ENCODE assay signal across 1 cellular context in the genomic region with DNA sequence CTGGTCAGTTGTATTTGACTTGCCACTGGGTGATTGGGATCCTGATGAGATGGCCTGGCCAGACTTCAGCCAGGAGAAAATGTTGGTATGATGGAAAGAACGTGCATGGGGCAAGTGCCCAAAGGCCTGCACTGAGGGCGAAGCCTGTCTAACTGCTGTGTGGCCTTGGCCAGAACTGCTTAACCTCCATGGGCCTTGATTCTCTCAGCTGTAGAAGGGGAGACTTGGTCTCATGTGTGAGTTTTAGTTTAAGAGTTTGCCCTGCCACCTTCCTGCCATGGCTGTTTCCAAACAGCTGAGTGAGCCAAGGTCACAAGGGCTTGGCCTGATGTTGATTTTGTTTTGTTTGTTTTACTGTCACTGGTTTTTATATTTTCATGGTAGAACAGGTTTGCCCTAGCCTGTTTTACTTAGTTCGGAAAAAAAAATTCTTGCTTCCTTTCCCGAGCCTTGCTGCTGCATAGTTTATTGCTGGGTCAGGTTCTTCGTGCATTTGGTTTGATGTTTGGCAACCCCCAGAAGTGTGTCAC.
TF ChIP-seq lines count a peak whose summit lies in the region.

No MANE protein-coding gene starts in this region.

TF ChIP-seq in HepG2, 621 proteins besides CTCF, POLR2A, EP300 and RAD21 (continued from another document and continues in another):
- TF ChIP-seq, protein P1, sequence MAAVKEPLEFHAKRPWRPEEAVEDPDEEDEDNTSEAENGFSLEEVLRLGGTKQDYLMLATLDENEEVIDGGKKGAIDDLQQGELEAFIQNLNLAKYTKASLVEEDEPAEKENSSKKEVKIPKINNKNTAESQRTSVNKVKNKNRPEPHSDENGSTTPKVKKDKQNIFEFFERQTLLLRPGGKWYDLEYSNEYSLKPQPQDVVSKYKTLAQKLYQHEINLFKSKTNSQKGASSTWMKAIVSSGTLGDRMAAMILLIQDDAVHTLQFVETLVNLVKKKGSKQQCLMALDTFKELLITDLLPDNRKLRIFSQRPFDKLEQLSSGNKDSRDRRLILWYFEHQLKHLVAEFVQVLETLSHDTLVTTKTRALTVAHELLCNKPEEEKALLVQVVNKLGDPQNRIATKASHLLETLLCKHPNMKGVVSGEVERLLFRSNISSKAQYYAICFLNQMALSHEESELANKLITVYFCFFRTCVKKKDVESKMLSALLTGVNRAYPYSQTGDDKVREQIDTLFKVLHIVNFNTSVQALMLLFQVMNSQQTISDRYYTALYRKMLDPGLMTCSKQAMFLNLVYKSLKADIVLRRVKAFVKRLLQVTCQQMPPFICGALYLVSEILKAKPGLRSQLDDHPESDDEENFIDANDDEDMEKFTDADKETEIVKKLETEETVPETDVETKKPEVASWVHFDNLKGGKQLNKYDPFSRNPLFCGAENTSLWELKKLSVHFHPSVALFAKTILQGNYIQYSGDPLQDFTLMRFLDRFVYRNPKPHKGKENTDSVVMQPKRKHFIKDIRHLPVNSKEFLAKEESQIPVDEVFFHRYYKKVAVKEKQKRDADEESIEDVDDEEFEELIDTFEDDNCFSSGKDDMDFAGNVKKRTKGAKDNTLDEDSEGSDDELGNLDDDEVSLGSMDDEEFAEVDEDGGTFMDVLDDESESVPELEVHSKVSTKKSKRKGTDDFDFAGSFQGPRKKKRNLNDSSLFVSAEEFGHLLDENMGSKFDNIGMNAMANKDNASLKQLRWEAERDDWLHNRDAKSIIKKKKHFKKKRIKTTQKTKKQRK (IDR thresholded peaks at IDR 0.05; ENCODE audit: low read length) = no peak
- TF ChIP-seq ZKSCAN8 (CRISPR knock-in tag; IDR thresholded peaks at IDR 0.05; ENCODE audit: borderline replicate concordance) = no peak
- peak; percentile 20; the same call in 1 of the 2 replicates for TF ChIP-seq JUN (CRISPR knock-in tag; IDR thresholded peaks at IDR 0.05)
- TF ChIP-seq NKX3-1 (CRISPR knock-in tag; IDR thresholded peaks at IDR 0.05) = no peak
- no peak for TF ChIP-seq ZKSCAN1 (IDR thresholded peaks at IDR 0.05; ENCODE audit: low read length)
- peak; percentile 64; the same call in 1 of the 2 replicates for TF ChIP-seq ISL2 (CRISPR knock-in tag; IDR thresholded peaks at IDR 0.05)
- TF ChIP-seq MLLT10 (CRISPR knock-in tag; IDR thresholded peaks at IDR 0.05) = no peak
- TF ChIP-seq FOXC1 (CRISPR knock-in tag; IDR thresholded peaks at IDR 0.05; ENCODE audit: borderline replicate concordance) = no peak
- no peak for TF ChIP-seq ZNF737 (CRISPR knock-in tag; IDR thresholded peaks at IDR 0.05; ENCODE audit: borderline replicate concordance)
- TF ChIP-seq, protein P2, sequence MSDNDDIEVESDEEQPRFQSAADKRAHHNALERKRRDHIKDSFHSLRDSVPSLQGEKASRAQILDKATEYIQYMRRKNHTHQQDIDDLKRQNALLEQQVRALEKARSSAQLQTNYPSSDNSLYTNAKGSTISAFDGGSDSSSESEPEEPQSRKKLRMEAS (IDR thresholded peaks at IDR 0.05) = peak; percentile 68; the same call in 1 of the 2 replicates
- peak in 1 of 2 experiments; percentile 36; a peak in 3 of 4 replicates for TF ChIP-seq MAFK (conservative IDR thresholded peaks at IDR 0.05 in 1 of 2, IDR thresholded peaks at IDR 0.05 in 1 of 2; ENCODE audit: low read length in 2 of 2)
- TF ChIP-seq ARID2 (CRISPR knock-in tag; IDR thresholded peaks at IDR 0.05; ENCODE audit: borderline replicate concordance) = no peak
- no peak for TF ChIP-seq FOXK2 (IDR thresholded peaks at IDR 0.05)
- peak; percentile 77; the same call in 1 of the 2 replicates for TF ChIP-seq SMYD3 (CRISPR knock-in tag; IDR thresholded peaks at IDR 0.05)
- TF ChIP-seq PITX1 (CRISPR knock-in tag; IDR thresholded peaks at IDR 0.05) = peak; percentile 48; the same call in 1 of the 2 replicates
- TF ChIP-seq, protein P3, sequence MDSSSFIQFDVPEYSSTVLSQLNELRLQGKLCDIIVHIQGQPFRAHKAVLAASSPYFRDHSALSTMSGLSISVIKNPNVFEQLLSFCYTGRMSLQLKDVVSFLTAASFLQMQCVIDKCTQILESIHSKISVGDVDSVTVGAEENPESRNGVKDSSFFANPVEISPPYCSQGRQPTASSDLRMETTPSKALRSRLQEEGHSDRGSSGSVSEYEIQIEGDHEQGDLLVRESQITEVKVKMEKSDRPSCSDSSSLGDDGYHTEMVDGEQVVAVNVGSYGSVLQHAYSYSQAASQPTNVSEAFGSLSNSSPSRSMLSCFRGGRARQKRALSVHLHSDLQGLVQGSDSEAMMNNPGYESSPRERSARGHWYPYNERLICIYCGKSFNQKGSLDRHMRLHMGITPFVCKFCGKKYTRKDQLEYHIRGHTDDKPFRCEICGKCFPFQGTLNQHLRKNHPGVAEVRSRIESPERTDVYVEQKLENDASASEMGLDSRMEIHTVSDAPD (CRISPR knock-in tag; IDR thresholded peaks at IDR 0.05) = 0 out of 2 replicates have a peak, but pooled peaks have one; percentile 62
- TF ChIP-seq PAF1 (CRISPR knock-in tag; IDR thresholded peaks at IDR 0.05) = no peak
- TF ChIP-seq ZNF577 (CRISPR knock-in tag; IDR thresholded peaks at IDR 0.05; ENCODE audit: borderline replicate concordance, low read depth) = no peak
- no peak for TF ChIP-seq HMG20B (CRISPR knock-in tag; conservative IDR thresholded peaks at IDR 0.05)
- TF ChIP-seq AGO2 (optimal IDR thresholded peaks at IDR 0.05; ENCODE audit: low read depth, low read length) = no peak
- TF ChIP-seq, protein P4, sequence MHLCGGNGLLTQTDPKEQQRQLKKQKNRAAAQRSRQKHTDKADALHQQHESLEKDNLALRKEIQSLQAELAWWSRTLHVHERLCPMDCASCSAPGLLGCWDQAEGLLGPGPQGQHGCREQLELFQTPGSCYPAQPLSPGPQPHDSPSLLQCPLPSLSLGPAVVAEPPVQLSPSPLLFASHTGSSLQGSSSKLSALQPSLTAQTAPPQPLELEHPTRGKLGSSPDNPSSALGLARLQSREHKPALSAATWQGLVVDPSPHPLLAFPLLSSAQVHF (CRISPR knock-in tag; IDR thresholded peaks at IDR 0.05) = no peak
- peak; percentile 68; the same call in 1 of the 2 replicates for TF ChIP-seq GFI1 (CRISPR knock-in tag; IDR thresholded peaks at IDR 0.05; ENCODE audit: borderline replicate concordance)
- no peak for TF ChIP-seq PAWR (CRISPR knock-in tag; IDR thresholded peaks at IDR 0.05; ENCODE audit: borderline replicate concordance)
- TF ChIP-seq MTF1 (CRISPR knock-in tag; IDR thresholded peaks at IDR 0.05) = no peak
- no peak for TF ChIP-seq EEA1 (CRISPR knock-in tag; IDR thresholded peaks at IDR 0.05; ENCODE audit: borderline replicate concordance)
- TF ChIP-seq, protein P5, sequence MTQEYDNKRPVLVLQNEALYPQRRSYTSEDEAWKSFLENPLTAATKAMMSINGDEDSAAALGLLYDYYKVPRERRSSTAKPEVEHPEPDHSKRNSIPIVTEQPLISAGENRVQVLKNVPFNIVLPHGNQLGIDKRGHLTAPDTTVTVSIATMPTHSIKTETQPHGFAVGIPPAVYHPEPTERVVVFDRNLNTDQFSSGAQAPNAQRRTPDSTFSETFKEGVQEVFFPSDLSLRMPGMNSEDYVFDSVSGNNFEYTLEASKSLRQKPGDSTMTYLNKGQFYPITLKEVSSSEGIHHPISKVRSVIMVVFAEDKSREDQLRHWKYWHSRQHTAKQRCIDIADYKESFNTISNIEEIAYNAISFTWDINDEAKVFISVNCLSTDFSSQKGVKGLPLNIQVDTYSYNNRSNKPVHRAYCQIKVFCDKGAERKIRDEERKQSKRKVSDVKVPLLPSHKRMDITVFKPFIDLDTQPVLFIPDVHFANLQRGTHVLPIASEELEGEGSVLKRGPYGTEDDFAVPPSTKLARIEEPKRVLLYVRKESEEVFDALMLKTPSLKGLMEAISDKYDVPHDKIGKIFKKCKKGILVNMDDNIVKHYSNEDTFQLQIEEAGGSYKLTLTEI (CRISPR knock-in tag; conservative IDR thresholded peaks at IDR 0.05) = no peak
- no peak for TF ChIP-seq ATF1 (CRISPR knock-in tag; IDR thresholded peaks at IDR 0.05)
- peak; percentile 40; the same call in 1 of the 2 replicates for TF ChIP-seq STAG1 (CRISPR knock-in tag; IDR thresholded peaks at IDR 0.05)
- TF ChIP-seq ZFP90 (CRISPR knock-in tag; IDR thresholded peaks at IDR 0.05; ENCODE audit: borderline replicate concordance) = no peak
- peak; percentile 59; the same call in 1 of the 2 replicates for TF ChIP-seq ZSCAN9 (CRISPR knock-in tag; IDR thresholded peaks at IDR 0.05; ENCODE audit: borderline replicate concordance)
- no peak for TF ChIP-seq HNRNPLL (IDR thresholded peaks at IDR 0.05; ENCODE audit: low read depth, low read length, poor library complexity, severe bottlenecking)
- no peak for TF ChIP-seq SMAD9 (CRISPR knock-in tag; IDR thresholded peaks at IDR 0.05)
- no peak for TF ChIP-seq ZNF468 (CRISPR knock-in tag; IDR thresholded peaks at IDR 0.05)
- no peak for TF ChIP-seq ZNF724P (CRISPR knock-in tag; IDR thresholded peaks at IDR 0.05; ENCODE audit: borderline replicate concordance)
- no peak for TF ChIP-seq REPIN1 (CRISPR knock-in tag; IDR thresholded peaks at IDR 0.05; ENCODE audit: borderline replicate concordance, low read depth)
- no peak for TF ChIP-seq TCF12 (IDR thresholded peaks at IDR 0.05)
- no peak for TF ChIP-seq TCF12 (CRISPR knock-in tag; IDR thresholded peaks at IDR 0.05)
- no peak for TF ChIP-seq ZBTB7A (CRISPR knock-in tag; IDR thresholded peaks at IDR 0.05)
- TF ChIP-seq, protein P6, sequence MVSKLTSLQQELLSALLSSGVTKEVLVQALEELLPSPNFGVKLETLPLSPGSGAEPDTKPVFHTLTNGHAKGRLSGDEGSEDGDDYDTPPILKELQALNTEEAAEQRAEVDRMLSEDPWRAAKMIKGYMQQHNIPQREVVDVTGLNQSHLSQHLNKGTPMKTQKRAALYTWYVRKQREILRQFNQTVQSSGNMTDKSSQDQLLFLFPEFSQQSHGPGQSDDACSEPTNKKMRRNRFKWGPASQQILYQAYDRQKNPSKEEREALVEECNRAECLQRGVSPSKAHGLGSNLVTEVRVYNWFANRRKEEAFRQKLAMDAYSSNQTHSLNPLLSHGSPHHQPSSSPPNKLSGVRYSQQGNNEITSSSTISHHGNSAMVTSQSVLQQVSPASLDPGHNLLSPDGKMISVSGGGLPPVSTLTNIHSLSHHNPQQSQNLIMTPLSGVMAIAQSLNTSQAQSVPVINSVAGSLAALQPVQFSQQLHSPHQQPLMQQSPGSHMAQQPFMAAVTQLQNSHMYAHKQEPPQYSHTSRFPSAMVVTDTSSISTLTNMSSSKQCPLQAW (CRISPR knock-in tag; IDR thresholded peaks at IDR 0.05) = peak; percentile 44; the same call in 1 of the 2 replicates
- TF ChIP-seq KDM2A (CRISPR knock-in tag; IDR thresholded peaks at IDR 0.05; ENCODE audit: borderline replicate concordance, low read depth) = peak; percentile 55; the same call in 1 of the 2 replicates
- peak; percentile 85 for TF ChIP-seq XRCC5 (optimal IDR thresholded peaks at IDR 0.05; ENCODE audit: low read length)
- 0 out of 2 replicates have a peak, but pooled peaks have one; percentile 20 for TF ChIP-seq NFKBIZ (CRISPR knock-in tag; IDR thresholded peaks at IDR 0.05)
- TF ChIP-seq ZNF768 (CRISPR knock-in tag; IDR thresholded peaks at IDR 0.05) = peak; percentile 72; the same call in 1 of the 2 replicates
- TF ChIP-seq ZNF430 (CRISPR knock-in tag; IDR thresholded peaks at IDR 0.05) = peak; percentile 66; the same call in 1 of the 2 replicates
- no peak for TF ChIP-seq ZNF589 (CRISPR knock-in tag; conservative IDR thresholded peaks at IDR 0.05)
- TF ChIP-seq GATA4 (IDR thresholded peaks at IDR 0.05; ENCODE audit: borderline replicate concordance, low read depth) = no peak
- TF ChIP-seq, protein P7, sequence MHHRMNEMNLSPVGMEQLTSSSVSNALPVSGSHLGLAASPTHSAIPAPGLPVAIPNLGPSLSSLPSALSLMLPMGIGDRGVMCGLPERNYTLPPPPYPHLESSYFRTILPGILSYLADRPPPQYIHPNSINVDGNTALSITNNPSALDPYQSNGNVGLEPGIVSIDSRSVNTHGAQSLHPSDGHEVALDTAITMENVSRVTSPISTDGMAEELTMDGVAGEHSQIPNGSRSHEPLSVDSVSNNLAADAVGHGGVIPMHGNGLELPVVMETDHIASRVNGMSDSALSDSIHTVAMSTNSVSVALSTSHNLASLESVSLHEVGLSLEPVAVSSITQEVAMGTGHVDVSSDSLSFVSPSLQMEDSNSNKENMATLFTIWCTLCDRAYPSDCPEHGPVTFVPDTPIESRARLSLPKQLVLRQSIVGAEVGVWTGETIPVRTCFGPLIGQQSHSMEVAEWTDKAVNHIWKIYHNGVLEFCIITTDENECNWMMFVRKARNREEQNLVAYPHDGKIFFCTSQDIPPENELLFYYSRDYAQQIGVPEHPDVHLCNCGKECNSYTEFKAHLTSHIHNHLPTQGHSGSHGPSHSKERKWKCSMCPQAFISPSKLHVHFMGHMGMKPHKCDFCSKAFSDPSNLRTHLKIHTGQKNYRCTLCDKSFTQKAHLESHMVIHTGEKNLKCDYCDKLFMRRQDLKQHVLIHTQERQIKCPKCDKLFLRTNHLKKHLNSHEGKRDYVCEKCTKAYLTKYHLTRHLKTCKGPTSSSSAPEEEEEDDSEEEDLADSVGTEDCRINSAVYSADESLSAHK (CRISPR knock-in tag; IDR thresholded peaks at IDR 0.05; ENCODE audit: borderline replicate concordance) = no peak
- TF ChIP-seq ZKSCAN5 (CRISPR knock-in tag; IDR thresholded peaks at IDR 0.05) = no peak
- TF ChIP-seq MED8 (CRISPR knock-in tag; IDR thresholded peaks at IDR 0.05; ENCODE audit: insufficient replicate concordance) = no peak
- no peak for TF ChIP-seq HOXA9 (CRISPR knock-in tag; IDR thresholded peaks at IDR 0.05; ENCODE audit: borderline replicate concordance)
- TF ChIP-seq PHF8 (CRISPR knock-in tag; IDR thresholded peaks at IDR 0.05) = no peak
- no peak for TF ChIP-seq DNMT1 (CRISPR knock-in tag; IDR thresholded peaks at IDR 0.05)
- TF ChIP-seq, protein P8, sequence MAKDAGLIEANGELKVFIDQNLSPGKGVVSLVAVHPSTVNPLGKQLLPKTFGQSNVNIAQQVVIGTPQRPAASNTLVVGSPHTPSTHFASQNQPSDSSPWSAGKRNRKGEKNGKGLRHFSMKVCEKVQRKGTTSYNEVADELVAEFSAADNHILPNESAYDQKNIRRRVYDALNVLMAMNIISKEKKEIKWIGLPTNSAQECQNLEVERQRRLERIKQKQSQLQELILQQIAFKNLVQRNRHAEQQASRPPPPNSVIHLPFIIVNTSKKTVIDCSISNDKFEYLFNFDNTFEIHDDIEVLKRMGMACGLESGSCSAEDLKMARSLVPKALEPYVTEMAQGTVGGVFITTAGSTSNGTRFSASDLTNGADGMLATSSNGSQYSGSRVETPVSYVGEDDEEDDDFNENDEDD (CRISPR knock-in tag; IDR thresholded peaks at IDR 0.05; ENCODE audit: borderline replicate concordance) = peak; percentile 23; the same call in 1 of the 2 replicates
- TF ChIP-seq, protein P9, sequence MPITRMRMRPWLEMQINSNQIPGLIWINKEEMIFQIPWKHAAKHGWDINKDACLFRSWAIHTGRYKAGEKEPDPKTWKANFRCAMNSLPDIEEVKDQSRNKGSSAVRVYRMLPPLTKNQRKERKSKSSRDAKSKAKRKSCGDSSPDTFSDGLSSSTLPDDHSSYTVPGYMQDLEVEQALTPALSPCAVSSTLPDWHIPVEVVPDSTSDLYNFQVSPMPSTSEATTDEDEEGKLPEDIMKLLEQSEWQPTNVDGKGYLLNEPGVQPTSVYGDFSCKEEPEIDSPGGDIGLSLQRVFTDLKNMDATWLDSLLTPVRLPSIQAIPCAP (CRISPR knock-in tag; IDR thresholded peaks at IDR 0.05; ENCODE audit: low read depth) = no peak
- no peak for TF ChIP-seq ZNF34 (CRISPR knock-in tag; IDR thresholded peaks at IDR 0.05; ENCODE audit: borderline replicate concordance)
